Comparison of ENCODE assay signal across 23 cellular contexts in genomic region chr13:87078947-87079795, GRCh38.
DNase-seq lines count a peak whose midpoint lies in the region; ATAC-seq, FAIRE-seq and TF ChIP-seq lines count a peak whose summit lies in the region.
"Had no signal": no experiment of that assay in that cellular context is flagged by ENCODE, and none has a peak within 500 bp of the region (broad histone marks: within the 10 kb centered on the region; RNA-seq: fewer than 3 reads in every experiment).

No MANE protein-coding gene starts in this region.

- no peak overlapping the region for H3K14ac ChIP-seq in H1 (ENCODE audit: insufficient read length)

- H4K20me1 ChIP-seq in GM23338 (replicated peaks; ENCODE audit: insufficient read depth) (no peaks in the 10 kb centered on the region), H1 (replicated peaks in 1 of 2; ENCODE audit: control insufficient read depth in 1 of 2, insufficient read depth in 2 of 2, low read length in 2 of 2) (no peaks in the 10 kb centered on the region)

- no peak overlapping the region for H2BK20ac ChIP-seq in H1 (ENCODE audit: low read length)

- H3K27me3 Mint-ChIP-seq in GM23338 (ENCODE audit: insufficient read depth, low read depth, poor library complexity), result no peaks in the 10 kb centered on the region
- no peaks in the 10 kb centered on the region for H3K27me3 Mint-ChIP-seq in activated naive CD4-positive, alpha-beta T cell treated with anti-CD3 and anti-CD28 coated beads for 36 hours (ENCODE audit: low read depth)
- H3K27me3 Mint-ChIP-seq in T-helper 2 cell treated with Interferon-gamma antibody and Interleukin-4, amounts not matched to agents 5 μg/mL and 100 μg/mL, for 36 hours (ENCODE audit: low read depth), result no peaks in the 10 kb centered on the region
- H3K27me3 Mint-ChIP-seq: CD4-positive, alpha-beta memory T cell had no signal

- no peak for TF ChIP-seq RAD21 in H1 (IDR thresholded peaks at IDR 0.05 in 1 of 2, conservative IDR thresholded peaks at IDR 0.05 in 1 of 2; ENCODE audit: low read depth in 2 of 2, low read length in 2 of 2)

- no peak overlapping the region for H2BK120ac ChIP-seq in H1 (replicated peaks; ENCODE audit: low read depth, low read length)

- no peaks in the 10 kb centered on the region for H3K9me2 ChIP-seq in GM23338 (ENCODE audit: insufficient read depth)

- no peaks in the 10 kb centered on the region for H3K23me2 ChIP-seq in H1 (ENCODE audit: low read depth, low read length)

- no peak overlapping the region for H3K4me3 Mint-ChIP-seq in GM23338
- no peak overlapping the region for H3K4me3 Mint-ChIP-seq in activated naive CD4-positive, alpha-beta T cell treated with anti-CD3 and anti-CD28 coated beads for 36 hours
- no peak overlapping the region for H3K4me3 Mint-ChIP-seq in T-helper 2 cell treated with Interferon-gamma antibody and Interleukin-4, amounts not matched to agents 5 μg/mL and 100 μg/mL, for 36 hours
- H3K4me3 Mint-ChIP-seq: CD4-positive, alpha-beta memory T cell had no signal

- POLR2A ChIA-PET in H1 (lab: Charles Lee; ENCODE audit: partially characterized antibody), result interaction anchor here (1.0 kb wide), 1 partner anchor 8 kb away, joined by 3 read pairs; no protein-coding TSS in a partner anchor

- no peak overlapping the region; the same call in 1 of the 2 replicates for H3K18ac ChIP-seq in H1 (ENCODE audit: extremely low read depth, low read length)

- intact Hi-C loops in posterior vena cava (cut with DNase I), result no loop called here
- intact Hi-C loops in activated naive CD4-positive, alpha-beta T cell treated with anti-CD3 and anti-CD28 coated beads for 36 hours (cut with micrococcal nuclease), result no loop called here

- H3K23ac ChIP-seq in H1 (ENCODE audit: insufficient read length), result no peak overlapping the region

- H3K9me3 Mint-ChIP-seq in GM23338, result no peaks in the 10 kb centered on the region
- H3K9me3 Mint-ChIP-seq in activated naive CD4-positive, alpha-beta T cell treated with anti-CD3 and anti-CD28 coated beads for 36 hours, result peaks cover 5% of the 10 kb centered on the region
- H3K9me3 Mint-ChIP-seq in T-helper 2 cell treated with Interferon-gamma antibody and Interleukin-4, amounts not matched to agents 5 μg/mL and 100 μg/mL, for 36 hours, result peaks cover 14% of the 10 kb centered on the region

- 96% methylated on average over 24 of the region's 34 CpGs; no CpG with 5 or more reads in 1 of the 2 experiments for WGBS in H1 (ENCODE audit: extremely low coverage in 1 of 2, insufficient coverage in 1 of 2, insufficient read length in 1 of 2, insufficient replicate concordance in 2 of 2, low coverage in 1 of 2, low lambda C conversion rate in 2 of 2, missing lambda C conversion rate in 1 of 2), 2 experiments

- H3K4me1 ChIP-seq in GM23338 (ENCODE audit: insufficient read depth), result no peaks in the 10 kb centered on the region
- H3K4me1 ChIP-seq in H1 (replicated peaks in 1 of 4; ENCODE audit: control insufficient read depth in 3 of 4, insufficient read depth in 4 of 4, low read length in 3 of 4), result no peaks in the 10 kb centered on the region
- H3K4me1 ChIP-seq: SJSA1 had no signal

- H2BK12ac ChIP-seq in H1 (ENCODE audit: low read depth, low read length), result no peak overlapping the region

- H3K79me2 ChIP-seq in GM23338 (replicated peaks; ENCODE audit: insufficient read depth), result no peaks in the 10 kb centered on the region
- H3K79me2 ChIP-seq in H1 (ENCODE audit: control insufficient read depth in 1 of 2, insufficient read depth in 2 of 2, low read length in 2 of 2), result no peaks in the 10 kb centered on the region

- no peak overlapping the region for H3K27ac Mint-ChIP-seq in GM23338
- no peak overlapping the region for H3K27ac Mint-ChIP-seq in activated naive CD4-positive, alpha-beta T cell treated with anti-CD3 and anti-CD28 coated beads for 36 hours
- H3K27ac Mint-ChIP-seq in T-helper 2 cell treated with Interferon-gamma antibody and Interleukin-4, amounts not matched to agents 5 μg/mL and 100 μg/mL, for 36 hours, result no peak overlapping the region
- H3K27ac Mint-ChIP-seq: CD4-positive, alpha-beta memory T cell had no signal

- H3K27ac ChIP-seq in GM23338 (ENCODE audit: low read depth) (no peak overlapping the region), H1 (ENCODE audit: low read depth, low read length) (no peak overlapping the region)
- H3K27ac ChIP-seq: SJSA1 had no signal

- no peak overlapping the region for H3K56ac ChIP-seq in H1 (replicated peaks; ENCODE audit: insufficient read length, low read depth, low read length)

- H3K36me3 Mint-ChIP-seq in GM23338 (ENCODE audit: low read depth), result no peaks in the 10 kb centered on the region
- no peaks in the 10 kb centered on the region for H3K36me3 Mint-ChIP-seq in activated naive CD4-positive, alpha-beta T cell treated with anti-CD3 and anti-CD28 coated beads for 36 hours (ENCODE audit: low read depth)
- no peaks in the 10 kb centered on the region for H3K36me3 Mint-ChIP-seq in T-helper 2 cell treated with Interferon-gamma antibody and Interleukin-4, amounts not matched to agents 5 μg/mL and 100 μg/mL, for 36 hours (ENCODE audit: low read depth)
- H3K36me3 Mint-ChIP-seq: CD4-positive, alpha-beta memory T cell had no signal

- no peak overlapping the region for H4K5ac ChIP-seq in H1 (ENCODE audit: insufficient read length, low read depth, low read length)

- ATAC-seq in GM23338 (no peak; the same call in 2 of the 3 replicates), GM21447 (IDR thresholded peaks at IDR 0.05; ENCODE audit: unreplicated experiment) (no peak)
- ATAC-seq: GM12878, PC-3 had no signal

- FAIRE-seq in H1 (lab: Jason Lieb, UNC), result no peak
- FAIRE-seq: GM12878, HepG2 had no signal

- no peak overlapping the region for H3K4me3 ChIP-seq in GM23338
- no peak overlapping the region for H3K4me3 ChIP-seq in H1 (ENCODE audit: extremely low read depth in 1 of 4, insufficient read depth in 2 of 4, low read depth in 3 of 4, low read length in 4 of 4)
- H3K4me3 ChIP-seq: GM12878, SJSA1 had no signal

- H3K4me2 ChIP-seq in GM23338, result no peak overlapping the region
- H3K4me2 ChIP-seq in H1 (ENCODE audit: insufficient read depth in 1 of 2, low read depth in 2 of 2, low read length in 2 of 2), result no peak overlapping the region

- H2BK5ac ChIP-seq in H1 (ENCODE audit: low read depth, low read length), result no peak overlapping the region

- DNase-seq in Daoy (ENCODE audit: low read depth) (peak; percentile 3), GM23338 (ENCODE audit: low spot score) (no peak), H1 (ENCODE audit: low read depth in 1 of 2, low spot score in 2 of 2) (no peak), posterior vena cava (ENCODE audit: low spot score) (peak; percentile 73)
- DNase-seq in activated naive CD4-positive, alpha-beta T cell treated with anti-CD3 and anti-CD28 coated beads for 36 hours, result no peak
- no peak for DNase-seq in T-helper 2 cell treated with Interferon-gamma antibody and Interleukin-4, amounts not matched to agents 5 μg/mL and 100 μg/mL, for 36 hours (ENCODE audit: low spot score)
- DNase-seq: C1 segment of cervical spinal cord; CD4-positive, alpha-beta memory T cell; COR-L47; EL; GDM1; Kasumi-1; NCI-H1092 treated with DMSO at 0.1 percent for 48 hours; NCI-H1694; NCI-H2029 treated with DMSO at 0.1 percent for 48 hours; NCI-H446 treated with DMSO at 0.1 percent for 48 hours; NCI-H526; NK-92 treated with Interleukin-12 subunit alpha and Interleukin-12 subunit beta, amount 100 ng/mL, for 24 hours; PC-3 had no signal

- H2AFZ ChIP-seq in GM23338 (peak overlapping the region; percentile 61; the same call in 1 of the 2 replicates), H1 (ENCODE audit: low read length) (peak overlapping the region; percentile 70; the same call in 1 of the 2 replicates)

- H4K8ac ChIP-seq in H1 (ENCODE audit: extremely low read depth, insufficient read depth, low read length), result no peak overlapping the region; the same call in 1 of the 2 replicates

- H3F3A ChIP-seq in GM23338 (replicated peaks; ENCODE audit: low read depth), result no peaks in the 10 kb centered on the region

- H3K36me3 ChIP-seq in GM23338 (ENCODE audit: insufficient read depth) (no peaks in the 10 kb centered on the region), H1 (ENCODE audit: control insufficient read depth in 2 of 4, insufficient read depth in 4 of 4, low read length in 3 of 4) (no peaks in the 10 kb centered on the region)
- H3K36me3 ChIP-seq: SJSA1 had no signal

- H3K9me3 ChIP-seq in H1 (ENCODE audit: insufficient read depth in 2 of 2, low read depth in 1 of 2, low read length in 1 of 2), result no peaks in the 10 kb centered on the region
- H3K9me3 ChIP-seq: SJSA1 had no signal

- H3K4ac ChIP-seq in H1 (replicated peaks; ENCODE audit: insufficient read length, low read depth, low read length), result no peak overlapping the region

- TF ChIP-seq CTCF in GM23338 (conservative IDR thresholded peaks at IDR 0.05; ENCODE audit: low read depth in 2 of 2) (no peak), H1 (IDR thresholded peaks at IDR 0.05; ENCODE audit: control extremely low read depth in 1 of 3, insufficient read depth in 1 of 3, low read depth in 1 of 3, low read length in 3 of 3) (no peak)

- CTCF ChIA-PET in H1 (lab: Charles Lee; ENCODE audit: partially characterized antibody), result interaction anchor here (0.7 to 1.5 kb wide), 2 partner anchors 10 to 50 kb away, joined by 3 read pairs; no protein-coding TSS in a partner anchor
- CTCF ChIA-PET in activated naive CD4-positive, alpha-beta T cell treated with anti-CD3 and anti-CD28 coated beads for 36 hours (lab: Charles Lee), result no interaction called here

- no peak for TF ChIP-seq EP300 in H1 (IDR thresholded peaks at IDR 0.05; ENCODE audit: borderline replicate concordance in 1 of 2, low read depth in 2 of 2, low read length in 2 of 2)

- no peaks in the 10 kb centered on the region; the same call in 1 of the 3 replicates for H3K4me1 Mint-ChIP-seq in GM23338
- no peaks in the 10 kb centered on the region for H3K4me1 Mint-ChIP-seq in activated naive CD4-positive, alpha-beta T cell treated with anti-CD3 and anti-CD28 coated beads for 36 hours (ENCODE audit: low read depth)
- no peaks in the 10 kb centered on the region for H3K4me1 Mint-ChIP-seq in T-helper 2 cell treated with Interferon-gamma antibody and Interleukin-4, amounts not matched to agents 5 μg/mL and 100 μg/mL, for 36 hours (ENCODE audit: low read depth)
- H3K4me1 Mint-ChIP-seq: CD4-positive, alpha-beta memory T cell had no signal

- H2AK5ac ChIP-seq in H1 (ENCODE audit: low read depth, low read length), result no peak overlapping the region

- no peak overlapping the region for H3K9ac ChIP-seq in H1 (replicated peaks in 1 of 4; ENCODE audit: extremely low read depth in 1 of 4, low read depth in 3 of 4, low read length in 3 of 4)

- TF ChIP-seq POLR2A in H1 (IDR thresholded peaks at IDR 0.05; ENCODE audit: control extremely low read depth in 1 of 2, low read depth in 2 of 2, low read length in 2 of 2), result no peak

- H2BK15ac ChIP-seq in H1 (ENCODE audit: low read length), result no peak overlapping the region

- H3K27me3 ChIP-seq in GM23338 (ENCODE audit: insufficient read depth), result no peaks in the 10 kb centered on the region
- H3K27me3 ChIP-seq in H1 (replicated peaks in 1 of 4; ENCODE audit: control insufficient read depth in 3 of 4, extremely low read depth in 1 of 4, insufficient read depth in 3 of 4, low read length in 3 of 4), result no peaks in the 10 kb centered on the region
- H3K27me3 ChIP-seq: SJSA1 had no signal

- no peak overlapping the region for H4K91ac ChIP-seq in H1 (replicated peaks; ENCODE audit: insufficient read length, low read length)

- H3K79me1 ChIP-seq in H1 (ENCODE audit: low read depth, low read length), result no peaks in the 10 kb centered on the region

TF ChIP-seq in H1, 55 proteins besides CTCF, POLR2A, EP300 and RAD21 (continues in another document):
- no peak for TF ChIP-seq HDAC6 (IDR thresholded peaks at IDR 0.05; ENCODE audit: low read depth, low read length)

Comparison
In these comparisons a context has a peak if more than half of its experiments do, and no peak if none do; other contexts are left out.
1. DNase-seq: peak in Daoy (single experiment) and posterior vena cava (single experiment); none in GM23338 (single experiment), H1 (0 of 2), activated naive CD4-positive, alpha-beta T cell treated with anti-CD3 and anti-CD28 coated beads for 36 hours (single experiment) and T-helper 2 cell treated with Interferon-gamma antibody and Interleukin-4, amounts not matched to agents 5 μg/mL and 100 μg/mL, for 36 hours (single experiment).